Comparison of ENCODE assay signal across 14 cellular contexts in the genomic region with DNA sequence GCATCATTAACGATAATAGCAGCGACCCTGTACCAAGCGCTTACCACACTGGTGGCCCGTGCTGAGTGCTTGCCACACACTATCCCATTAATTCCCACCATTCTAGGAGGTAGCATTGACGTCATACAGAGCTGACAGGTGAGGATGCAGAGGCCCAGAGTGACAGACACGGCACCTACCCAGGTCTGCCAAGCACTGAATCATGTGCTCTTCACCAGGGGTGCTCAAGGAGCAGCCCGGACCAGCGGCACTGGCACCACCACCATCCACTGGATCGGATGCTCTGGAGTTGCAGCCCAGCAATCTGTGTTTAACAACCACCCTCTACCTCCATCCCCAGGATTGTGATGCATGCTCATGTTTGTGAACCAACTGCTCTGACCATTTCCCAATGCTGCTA. TPM values are rescaled to one million over a fixed set of nuclear protein-coding genes. Genes with fewer than 3 reads are reported as not detected.
DNase-seq lines count a peak whose midpoint lies in the region; ATAC-seq and TF ChIP-seq lines count a peak whose summit lies in the region.
"Had no signal": no experiment of that assay in that cellular context is flagged by ENCODE, and none has a peak within 500 bp of the region (broad histone marks: within the 10 kb centered on the region; RNA-seq: fewer than 3 reads in every experiment).

No MANE protein-coding gene starts in this region.

- peaks cover 13% of the 10 kb centered on the region; the same call in 1 of the 2 replicates for H4K20me1 ChIP-seq in OCI-LY7 (ENCODE audit: insufficient read depth, low read length)

- no peak overlapping the region for H2AFZ ChIP-seq in OCI-LY7 (ENCODE audit: low read length)

- peaks cover 46% of the 10 kb centered on the region for H3K36me3 Mint-ChIP-seq in central memory CD8-positive, alpha-beta T cell (ENCODE audit: insufficient read depth)

- ATAC-seq in central memory CD8-positive, alpha-beta T cell (replicated peaks; ENCODE audit: extremely low read depth, poor library complexity, severe bottlenecking) = no peak

- H3K36me3 ChIP-seq in left ventricle myocardium inferior = peaks cover 4% of the 10 kb centered on the region
- peaks cover 28% of the 10 kb centered on the region for H3K36me3 ChIP-seq in OCI-LY7 (ENCODE audit: insufficient read depth, low read length)
- H3K36me3 ChIP-seq in subcutaneous abdominal adipose tissue (ENCODE audit: control insufficient read depth in 5 of 5, insufficient read depth in 5 of 5, low read length in 5 of 5) = peaks cover 0 to 28% (median 6%) of the 10 kb centered on the region in 5 donors
- H3K36me3 ChIP-seq in HAP-1 (replicated peaks) = no peaks in the 10 kb centered on the region; the same call in 1 of the 2 replicates

- peaks cover 76% of the 10 kb centered on the region for H3K4me1 ChIP-seq in left ventricle myocardium inferior
- peaks cover 37% of the 10 kb centered on the region for H3K4me1 ChIP-seq in OCI-LY7 (ENCODE audit: insufficient read depth, low read length, poor library complexity, severe bottlenecking)
- peaks cover 23 to 65% (median 64%) of the 10 kb centered on the region in 5 donors for H3K4me1 ChIP-seq in subcutaneous abdominal adipose tissue (ENCODE audit: control insufficient read depth in 5 of 5, insufficient read depth in 5 of 5, low read length in 5 of 5)
- peaks cover 11% of the 10 kb centered on the region for H3K4me1 ChIP-seq in HAP-1

- intact Hi-C loops in left ventricle myocardium inferior (cut with micrococcal nuclease) = no loop called here
- intact Hi-C loops in cardiac septum (cut with DNase I) = no loop called here
- intact Hi-C loops in OCI-LY7 (cut with micrococcal nuclease; ENCODE audit: unreplicated experiment) = no loop called here

- H3K4me1 Mint-ChIP-seq in central memory CD8-positive, alpha-beta T cell = peaks cover 63% of the 10 kb centered on the region

- no peak overlapping the region for H3K9ac ChIP-seq in subcutaneous abdominal adipose tissue (ENCODE audit: low read length in 5 of 5)
- H3K9ac ChIP-seq: SK-N-SH had no signal

- in situ Hi-C loops in HAP-1 (cut with MboI; ENCODE audit: low sequenced_read_pairs) = loop anchor here (25.0 kb wide), 1 partner anchor 615 kb away; no protein-coding TSS in a partner anchor

- H3K9me3 ChIP-seq in left ventricle myocardium inferior (replicated peaks) (no peaks in the 10 kb centered on the region), OCI-LY7 (ENCODE audit: low read length) (no peaks in the 10 kb centered on the region), subcutaneous abdominal adipose tissue (ENCODE audit: control insufficient read depth in 5 of 5, low read length in 5 of 5) (no peaks in the 10 kb centered on the region), HAP-1 (no peaks in the 10 kb centered on the region)
- H3K9me3 ChIP-seq: SK-N-SH had no signal

- DNase-seq in left ventricle myocardium inferior = no peak
- DNase-seq in cardiac septum (ENCODE audit: low spot score) = no peak
- DNase-seq in OCI-LY7 (ENCODE audit: low spot score) = no peak
- no peak for DNase-seq in central memory CD8-positive, alpha-beta T cell (ENCODE audit: low spot score in 2 of 2)
- no peak for DNase-seq in HAP-1 (ENCODE audit: low spot score in 2 of 2)
- DNase-seq in caudate nucleus (lab: John Stamatoyannopoulos, UW) = no peak
- DNase-seq in putamen (ENCODE audit: low spot score) = no peak
- DNase-seq: DMS153, Kasumi-1, NCI-H446 treated with DMSO at 0.1 percent for 48 hours, OCI-M1, SK-N-SH had no signal

- peak overlapping the region; percentile 86 for H3K27ac Mint-ChIP-seq in central memory CD8-positive, alpha-beta T cell (ENCODE audit: low read depth)

- CTCF ChIA-PET in OCI-LY7 (lab: Charles Lee; ENCODE audit: unreplicated experiment) = interaction anchor here (1.2 kb wide), 1 partner anchor 48 kb away, joined by 3 read pairs; no protein-coding TSS in a partner anchor

- H3K4me3 ChIP-seq in left ventricle myocardium inferior (no peak overlapping the region), OCI-LY7 (ENCODE audit: low read depth, low read length, poor library complexity, severe bottlenecking) (no peak overlapping the region), subcutaneous abdominal adipose tissue (ENCODE audit: low read depth in 1 of 5, low read length in 5 of 5) (no peak overlapping the region), HAP-1 (no peak overlapping the region)

- no TSS peak for BruUV-seq in OCI-LY7 (replicated peaks; lab: Mats Ljungman, UMichigan)

- H3K27ac ChIP-seq in left ventricle myocardium inferior (replicated peaks) = peak overlapping the region; percentile 99
- H3K27ac ChIP-seq in OCI-LY7 (ENCODE audit: low read depth, low read length, poor library complexity, severe bottlenecking) = no peak overlapping the region
- peak overlapping the region; percentile 100 for H3K27ac ChIP-seq in subcutaneous abdominal adipose tissue (ENCODE audit: low read depth, low read length)
- no peak overlapping the region for H3K27ac ChIP-seq in caudate nucleus (ENCODE audit: low read depth, low read length)
- H3K27ac ChIP-seq: HL-60 had no signal

- no peaks in the 10 kb centered on the region for H3K27me3 Mint-ChIP-seq in central memory CD8-positive, alpha-beta T cell

- POLR2A ChIA-PET in OCI-LY7 (lab: Charles Lee) = interaction anchor here (2.1 kb wide), 1 partner anchor 180 kb away, joined by 7 read pairs; no protein-coding TSS in a partner anchor

- H3K4me3 Mint-ChIP-seq in central memory CD8-positive, alpha-beta T cell = peak overlapping the region; percentile 74

- no peaks in the 10 kb centered on the region for H3K9me2 ChIP-seq in OCI-LY7 (ENCODE audit: insufficient read depth, low read length)
- H3K9me2 ChIP-seq: SK-N-SH had no signal

- no peak for TF ChIP-seq CTCF in left ventricle myocardium inferior (IDR thresholded peaks at IDR 0.05; ENCODE audit: borderline replicate concordance)
- TF ChIP-seq CTCF in OCI-LY7 (conservative IDR thresholded peaks at IDR 0.05; ENCODE audit: low read length) = no peak

- no peaks in the 10 kb centered on the region for H3K27me3 ChIP-seq in left ventricle myocardium inferior (ENCODE audit: low read depth)
- peaks cover 0 to 2% (median 0%) of the 10 kb centered on the region in 5 donors for H3K27me3 ChIP-seq in subcutaneous abdominal adipose tissue (ENCODE audit: control insufficient read depth in 5 of 5, insufficient read depth in 4 of 5, low read length in 5 of 5)
- no peaks in the 10 kb centered on the region for H3K27me3 ChIP-seq in HAP-1 (ENCODE audit: low read depth)

- H3K9me3 Mint-ChIP-seq in central memory CD8-positive, alpha-beta T cell = no peaks in the 10 kb centered on the region

- H3K4me2 ChIP-seq in OCI-LY7 (ENCODE audit: low read length) = peak overlapping the region; percentile 96; the same call in 1 of the 2 replicates
- H3K4me2 ChIP-seq: SK-N-SH had no signal

- H3K79me2 ChIP-seq in OCI-LY7 (ENCODE audit: insufficient read depth, low read depth, low read length) = peaks cover 56% of the 10 kb centered on the region

RNA-seq across cellular contexts. Expression of a gene that starts 3.4 kb away (rescaled TPM):
- total RNA-seq in left ventricle myocardium inferior (131 TPM), cardiac septum (110 TPM), OCI-LY7 (2022) (76.3 and 77.5 TPM in 2 replicates)
- total RNA-seq in OCI-LY7 (2014; rRNA removed; shearing (Covaris generic)) = 51.4 and 55.9 TPM in 2 replicates

RNA-seq across cellular contexts. Expression of a gene that starts 57.0 kb away (rescaled TPM):
- total RNA-seq in left ventricle myocardium inferior = 744 TPM
- total RNA-seq in cardiac septum = 461 TPM
- not detected in 2 replicates for total RNA-seq in OCI-LY7 (2014; rRNA removed; shearing (Covaris generic))
- not detected in 2 replicates for total RNA-seq in OCI-LY7 (2022)

Comparison
In these comparisons a context has a peak if more than half of its experiments do, and no peak if none do; other contexts are left out.
1. H3K27ac ChIP-seq: peak in left ventricle myocardium inferior (single experiment) and subcutaneous abdominal adipose tissue (single experiment); none in OCI-LY7 (single experiment) and caudate nucleus (single experiment).
2. RNA of a gene that starts 57.0 kb away (total RNA-seq): 744 TPM in left ventricle myocardium inferior (single experiment) and 461 TPM in cardiac septum (single experiment); not detected in OCI-LY7; every median in the first group is over 100 times any median in the second.